ENCODE assay signal across 10 cellular contexts in genomic region chr10:99926925-99927718, GRCh38.
DNase-seq lines count a peak whose midpoint lies in the region; ATAC-seq and TF ChIP-seq lines count a peak whose summit lies in the region.
"Had no signal": no experiment of that assay in that cellular context is flagged by ENCODE, and none has a peak within 500 bp of the region (broad histone marks: within the 10 kb centered on the region; RNA-seq: fewer than 3 reads in every experiment).

No MANE protein-coding gene starts in this region.

- H4K8ac ChIP-seq in neuronal stem cell (ENCODE audit: low read depth, low read length): no peak overlapping the region

- H3K27me3 ChIP-seq in Peyer's patch (no peaks in the 10 kb centered on the region), neuronal stem cell (ENCODE audit: control insufficient read depth in 3 of 3, insufficient read depth in 3 of 3, low read depth in 1 of 3, low read length in 3 of 3) (no peaks in the 10 kb centered on the region)

- no peak overlapping the region for H2BK5ac ChIP-seq in neuronal stem cell (ENCODE audit: low read length)

- no peak for DNase-seq in CD14-positive monocyte (ENCODE audit: low spot score)
- DNase-seq in Peyer's patch: peak in 2 of 3 donors; percentile 66 to 72
- DNase-seq in foreskin fibroblast: peak; percentile 54 to 69
- no peak for DNase-seq in neuronal stem cell (ENCODE audit: low spot score)
- DNase-seq in putamen (ENCODE audit: low spot score): no peak
- DNase-seq in natural killer cell: no peak
- DNase-seq: activated CD4-positive, alpha-beta T cell treated with anti-CD3 and anti-CD28 coated beads for 48 hours; NCI-H187 had no signal

- no peak overlapping the region for H3K9ac ChIP-seq in neuronal stem cell (ENCODE audit: low read depth, low read length, poor library complexity)

- peak overlapping the region; percentile 21 for H2AK5ac ChIP-seq in neuronal stem cell (ENCODE audit: low read depth, low read length)

- H3K36me3 Mint-ChIP-seq in CD14-positive monocyte (peaks cover 5 to 9% of the 10 kb centered on the region in 2 donors), natural killer cell (no peaks in the 10 kb centered on the region)

- H3K4me2 ChIP-seq in neuronal stem cell (ENCODE audit: insufficient read depth, low read length, poor library complexity, severe bottlenecking): no peak overlapping the region

- H3K18ac ChIP-seq in neuronal stem cell (ENCODE audit: low read length): no peak overlapping the region

- H3K4me1 ChIP-seq in Peyer's patch (peaks cover 0 to 22% (median 0%) of the 10 kb centered on the region in 4 donors), neuronal stem cell (ENCODE audit: control insufficient read depth in 2 of 2, insufficient read depth in 1 of 2, low read depth in 1 of 2, low read length in 2 of 2) (peaks cover 3 to 4% of the 10 kb centered on the region in 2 donors)

- WGBS in neuronal stem cell (ENCODE audit: extremely low coverage in 2 of 2, insufficient read length in 2 of 2, insufficient replicate concordance in 1 of 2), 2 donors: no CpG with 5 or more reads among the region's 9 CpGs

- no peak overlapping the region for H2BK15ac ChIP-seq in neuronal stem cell (ENCODE audit: low read length)

- ATAC-seq in GM18868 (IDR thresholded peaks at IDR 0.05; ENCODE audit: unreplicated experiment): no peak
- no peak for ATAC-seq in natural killer cell
- ATAC-seq in HG03439 (IDR thresholded peaks at IDR 0.05; ENCODE audit: unreplicated experiment): no peak

- no peak overlapping the region for H3K14ac ChIP-seq in neuronal stem cell (ENCODE audit: low read length)

- H3K23ac ChIP-seq in neuronal stem cell (ENCODE audit: low read depth, low read length, poor library complexity): no peak overlapping the region

- no peaks in the 10 kb centered on the region for H3K79me1 ChIP-seq in neuronal stem cell (ENCODE audit: low read depth, low read length)

- H3K9me3 Mint-ChIP-seq in CD14-positive monocyte (no peaks in the 10 kb centered on the region), natural killer cell (no peaks in the 10 kb centered on the region)

- H2AFZ ChIP-seq in neuronal stem cell (ENCODE audit: low read length): no peak overlapping the region

- H3K4me3 ChIP-seq in Peyer's patch (peak overlapping the region in 3 of 4 donors; percentile 19 to 54 (median 53)), foreskin fibroblast (ENCODE audit: low read depth in 1 of 2, low read length in 2 of 2) (no peak overlapping the region), neuronal stem cell (ENCODE audit: low read length in 2 of 2) (no peak overlapping the region)

- no peak overlapping the region for H3K4ac ChIP-seq in neuronal stem cell (ENCODE audit: low read length)

- TF ChIP-seq POLR2A in Peyer's patch (IDR thresholded peaks at IDR 0.05): peak; percentile 45 to 49

- peak overlapping the region in 3 of 4 donors; percentile 63 to 93 (median 82) for H3K27ac ChIP-seq in Peyer's patch
- no peak overlapping the region for H3K27ac ChIP-seq in neuronal stem cell (replicated peaks; ENCODE audit: low read length)

- intact Hi-C loops in CD14-positive monocyte (cut with micrococcal nuclease): no loop called here
- intact Hi-C loops in natural killer cell (cut with micrococcal nuclease): no loop called here

- no peak overlapping the region for H2BK120ac ChIP-seq in neuronal stem cell (ENCODE audit: low read depth, low read length)

- no peaks in the 10 kb centered on the region for H3K9me3 ChIP-seq in Peyer's patch
- no peaks in the 10 kb centered on the region for H3K9me3 ChIP-seq in neuronal stem cell (replicated peaks in 1 of 2; ENCODE audit: control insufficient read depth in 2 of 2, insufficient read depth in 1 of 2, low read depth in 1 of 2, low read length in 2 of 2)

- H4K91ac ChIP-seq in neuronal stem cell (ENCODE audit: low read depth, low read length, poor library complexity): no peak overlapping the region

- H3K27me3 Mint-ChIP-seq in CD14-positive monocyte (ENCODE audit: low read depth in 3 of 3): no peaks in the 10 kb centered on the region
- H3K27me3 Mint-ChIP-seq in natural killer cell (ENCODE audit: low read depth in 2 of 2): no peaks in the 10 kb centered on the region

- TF ChIP-seq CTCF in CD14-positive monocyte (IDR thresholded peaks at IDR 0.05) (no peak), Peyer's patch (IDR thresholded peaks at IDR 0.05) (peak in 2 of 6 experiments; percentile 11 to 20), foreskin fibroblast (IDR thresholded peaks at IDR 0.05; ENCODE audit: low read depth, low read length) (no peak), natural killer cell (IDR thresholded peaks at IDR 0.05) (no peak)

- H3K27ac Mint-ChIP-seq in CD14-positive monocyte: peak overlapping the region; percentile 71 to 87 (median 81)
- H3K27ac Mint-ChIP-seq in natural killer cell: no peak overlapping the region

- H3K4me1 Mint-ChIP-seq in CD14-positive monocyte (peaks cover 30% of the 10 kb centered on the region), natural killer cell (peaks cover 8 to 26% of the 10 kb centered on the region in 2 donors)

- no peak overlapping the region for H2BK12ac ChIP-seq in neuronal stem cell (ENCODE audit: low read length)

- no peaks in the 10 kb centered on the region for H3K36me3 ChIP-seq in Peyer's patch
- no peaks in the 10 kb centered on the region for H3K36me3 ChIP-seq in neuronal stem cell (replicated peaks in 1 of 2; ENCODE audit: control insufficient read depth in 2 of 2, insufficient read depth in 2 of 2, low read length in 2 of 2)

- H3K4me3 Mint-ChIP-seq in CD14-positive monocyte (peak overlapping the region in 1 of 2 donors; percentile 75), natural killer cell (no peak overlapping the region)

Comparison
In these comparisons a context has a peak if more than half of its experiments do, and no peak if none do; other contexts are left out.
1. DNase-seq: peak in Peyer's patch (2 of 3) and foreskin fibroblast (2 of 2); none in CD14-positive monocyte (single experiment), neuronal stem cell (single experiment), putamen (single experiment) and natural killer cell (single experiment).
2. H3K27ac Mint-ChIP-seq: peak in CD14-positive monocyte (7 of 7); none in natural killer cell (0 of 2).
3. H3K4me3 ChIP-seq: peak in Peyer's patch (3 of 4); none in foreskin fibroblast (0 of 2) and neuronal stem cell (0 of 2).